In genomic region chr3:179347108-179347382, GRCh38 we compare ENCODE assay signal across 8 cellular contexts. TPM values are rescaled to one million over a fixed set of nuclear protein-coding genes. Genes with fewer than 3 reads are reported as not detected.
DNase-seq lines count a peak whose midpoint lies in the region; ATAC-seq and TF ChIP-seq lines count a peak whose summit lies in the region.

No MANE protein-coding gene starts in this region.

- H3K4me1 Mint-ChIP-seq in activated T-cell treated with anti-CD3 and anti-CD28 coated beads, Interleukin-2, amount 50 U/mL, for 4 hours (ENCODE audit: low read depth): peaks cover 19% of the 10 kb centered on the region

- TF ChIP-seq CTCF in breast epithelium (IDR thresholded peaks at IDR 0.05) (no peak), upper lobe of right lung (IDR thresholded peaks at IDR 0.05) (no peak)

- H3K36me3 Mint-ChIP-seq in activated T-cell treated with anti-CD3 and anti-CD28 coated beads, Interleukin-2, amount 50 U/mL, for 4 hours (ENCODE audit: insufficient read depth): peaks cover 4% of the 10 kb centered on the region

- intact Hi-C loops in breast epithelium (cut with DNase I; ENCODE audit: low total_unique reads): no loop called here
- intact Hi-C loops in upper lobe of right lung (cut with DNase I): no loop called here

- in situ Hi-C loops in KBM-7 (cut with MboI; ENCODE audit: low pct_unique_long_range_greater_than_20kb, low sequenced_read_pairs): loop anchor here (25.0 kb wide), 1 partner anchor 215 kb away; the partner anchor contains the start of gene ACTL6A

- no peak for TF ChIP-seq POLR2A in breast epithelium (IDR thresholded peaks at IDR 0.05)

- H3K27ac ChIP-seq in breast epithelium: peak overlapping the region; percentile 79 to 85
- H3K27ac ChIP-seq in upper lobe of right lung: peak overlapping the region; percentile 86

- peak overlapping the region; percentile 91 for H3K4me3 Mint-ChIP-seq in activated T-cell treated with anti-CD3 and anti-CD28 coated beads, Interleukin-2, amount 50 U/mL, for 4 hours

- H3K4me1 ChIP-seq in breast epithelium: no peaks in the 10 kb centered on the region
- H3K4me1 ChIP-seq in upper lobe of right lung: peaks cover 6% of the 10 kb centered on the region

- H3K27me3 Mint-ChIP-seq in activated T-cell treated with anti-CD3 and anti-CD28 coated beads, Interleukin-2, amount 50 U/mL, for 4 hours (ENCODE audit: low read depth): no peaks in the 10 kb centered on the region

- no peak for DNase-seq in activated T-cell treated with anti-CD3 and anti-CD28 coated beads, Interleukin-2, amount 50 U/mL, for 4 hours
- DNase-seq in activated T-cell treated with anti-CD3 and anti-CD28 coated beads for 4 hours (no peak), breast epithelium (ENCODE audit: low spot score in 2 of 2) (no peak), medulla oblongata (ENCODE audit: extremely low spot score) (peak; percentile 10), upper lobe of right lung (no peak), NCI-H1436 treated with DMSO at 0.1 percent for 48 hours (lab: John Stamatoyannopoulos, UW) (no peak), NCI-H82 treated with DMSO at 0.1 percent for 48 hours (lab: John Stamatoyannopoulos, UW; ENCODE audit: unreplicated experiment) (no peak), KBM-7 (no peak)

- ATAC-seq in activated T-cell treated with anti-CD3 and anti-CD28 coated beads, Interleukin-2, amount 50 U/mL, for 4 hours: no peak
- no peak for ATAC-seq in upper lobe of right lung

- peak overlapping the region; percentile 75 to 87 (median 76) for H3K4me3 ChIP-seq in breast epithelium
- peak overlapping the region; percentile 73 for H3K4me3 ChIP-seq in upper lobe of right lung

- H3K9me3 ChIP-seq in breast epithelium: no peaks in the 10 kb centered on the region
- H3K9me3 ChIP-seq in upper lobe of right lung: no peaks in the 10 kb centered on the region

- H3K27me3 ChIP-seq in breast epithelium (no peaks in the 10 kb centered on the region), upper lobe of right lung (no peaks in the 10 kb centered on the region)

- H3K36me3 ChIP-seq in breast epithelium: no peaks in the 10 kb centered on the region
- peaks cover 18% of the 10 kb centered on the region for H3K36me3 ChIP-seq in upper lobe of right lung

- H3K9me3 Mint-ChIP-seq in activated T-cell treated with anti-CD3 and anti-CD28 coated beads, Interleukin-2, amount 50 U/mL, for 4 hours: no peaks in the 10 kb centered on the region

RNA-seq across cellular contexts. Expression of gene MFN1, which starts 0.5 kb away (rescaled TPM):
- 10 to 100 TPM; 31.2 to 35.1 (median 34.4) TPM for total RNA-seq in activated T-cell treated with anti-CD3 and anti-CD28 coated beads, Interleukin-2, amount 50 U/mL, for 4 hours
- 10 to 100 TPM; 33.4 to 85.2 (median 61.0) TPM for total RNA-seq in breast epithelium
- 48.3 TPM for total RNA-seq in upper lobe of right lung

RNA-seq across cellular contexts. Expression of gene ZNF639, which starts 24.2 kb away (rescaled TPM):
- total RNA-seq in activated T-cell treated with anti-CD3 and anti-CD28 coated beads, Interleukin-2, amount 50 U/mL, for 4 hours: 10 to 100 TPM; 41.1 to 51.4 (median 45.6) TPM
- total RNA-seq in breast epithelium: 10 to 100 TPM; 41.4 to 44.9 (median 41.8) TPM
- total RNA-seq in upper lobe of right lung: 28.9 TPM
